In the genomic region with DNA sequence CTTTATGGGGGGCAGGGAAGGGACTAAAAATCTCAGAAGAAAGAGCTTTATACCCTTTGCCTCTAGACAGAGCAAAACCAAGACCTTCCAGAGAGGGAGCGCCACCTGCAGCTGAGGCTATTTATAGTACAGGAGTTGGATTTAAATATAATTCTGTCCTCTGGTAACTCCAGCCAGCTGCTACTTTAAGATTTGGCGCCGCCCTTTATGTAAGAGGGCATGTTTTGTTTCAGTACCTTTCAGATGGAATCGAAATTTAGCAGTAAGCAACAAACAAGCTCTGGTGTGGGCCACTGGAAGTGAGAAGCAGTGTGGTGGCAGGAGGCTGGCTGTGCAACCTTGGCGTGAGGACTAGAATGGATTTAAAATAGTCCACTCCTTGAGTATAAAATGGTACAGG, we compare ENCODE assay signal across 8 cellular contexts. TPM values are rescaled to one million over a fixed set of nuclear protein-coding genes. Genes with fewer than 3 reads are reported as not detected.
DNase-seq lines count a peak whose midpoint lies in the region; ATAC-seq and TF ChIP-seq lines count a peak whose summit lies in the region.

No MANE protein-coding gene starts in this region.

- no peak overlapping the region for H3K4me3 ChIP-seq in AG10803 (ENCODE audit: low read length)

- H3K4me1 Mint-ChIP-seq in endothelial cell (ENCODE audit: unreplicated experiment) (no peaks in the 10 kb centered on the region), progenitor cell of endocrine pancreas (ENCODE audit: low read depth) (no peaks in the 10 kb centered on the region)

- H3K4me3 Mint-ChIP-seq in endothelial cell (ENCODE audit: unreplicated experiment), result no peak overlapping the region
- H3K4me3 Mint-ChIP-seq in progenitor cell of endocrine pancreas (ENCODE audit: low read depth), result no peak overlapping the region

- peak; percentile 22 for DNase-seq in AG10803 (ENCODE audit: low read depth)
- peak; percentile 29 for DNase-seq in HCEC 1CT
- peak; percentile 88 for DNase-seq in RPMI8226
- peak; percentile 45 for DNase-seq in endothelial cell (ENCODE audit: low spot score)
- no peak for DNase-seq in progenitor cell of endocrine pancreas (ENCODE audit: low spot score, unreplicated experiment)
- no peak for DNase-seq in NCI-H1048 (lab: John Stamatoyannopoulos, UW)

- peaks cover 3% of the 10 kb centered on the region for H3K27me3 Mint-ChIP-seq in endothelial cell (ENCODE audit: unreplicated experiment)
- peaks cover 55% of the 10 kb centered on the region for H3K27me3 Mint-ChIP-seq in progenitor cell of endocrine pancreas

- TF ChIP-seq CTCF in AG10803 (conservative IDR thresholded peaks at IDR 0.05; ENCODE audit: low read length) (peak; percentile 47), endothelial cell (IDR thresholded peaks at IDR 0.05; ENCODE audit: unreplicated experiment) (no peak), progenitor cell of endocrine pancreas (IDR thresholded peaks at IDR 0.05; ENCODE audit: unreplicated experiment) (peak; percentile 37)

- H3K27ac Mint-ChIP-seq in endothelial cell (ENCODE audit: unreplicated experiment), result no peak overlapping the region
- no peak overlapping the region for H3K27ac Mint-ChIP-seq in progenitor cell of endocrine pancreas

- no peaks in the 10 kb centered on the region for H3K9me3 Mint-ChIP-seq in endothelial cell (ENCODE audit: unreplicated experiment)
- no peaks in the 10 kb centered on the region for H3K9me3 Mint-ChIP-seq in progenitor cell of endocrine pancreas (ENCODE audit: low read depth)

- H3K36me3 Mint-ChIP-seq in endothelial cell (ENCODE audit: low read depth, unreplicated experiment) (no peaks in the 10 kb centered on the region), progenitor cell of endocrine pancreas (ENCODE audit: insufficient read depth) (no peaks in the 10 kb centered on the region)

- ATAC-seq in HG03095 (IDR thresholded peaks at IDR 0.05; ENCODE audit: unreplicated experiment) (no peak), GM21528 (IDR thresholded peaks at IDR 0.05; ENCODE audit: low FRiP score, unreplicated experiment) (no peak)

RNA-seq across cellular contexts. Expression of gene GUCY2D, which starts 5.2 kb away (rescaled TPM):
- total RNA-seq in endothelial cell (ENCODE audit: unreplicated experiment), result not detected
- total RNA-seq in progenitor cell of endocrine pancreas, result not detected in 2 replicates

RNA-seq across cellular contexts. Expression of gene ALOX15B, which starts 41.7 kb away (rescaled TPM):
- total RNA-seq in endothelial cell (ENCODE audit: unreplicated experiment) (0.13 TPM), progenitor cell of endocrine pancreas (not detected in 2 replicates)

Comparison
In these comparisons a context has a peak if more than half of its experiments do, and no peak if none do; other contexts are left out.
1. DNase-seq: peak in AG10803 (single experiment), HCEC 1CT (single experiment), RPMI8226 (single experiment) and endothelial cell (single experiment); none in progenitor cell of endocrine pancreas (single experiment) and NCI-H1048 (single experiment).